22 cellular contexts compared by ENCODE assay signal in the genomic region with DNA sequence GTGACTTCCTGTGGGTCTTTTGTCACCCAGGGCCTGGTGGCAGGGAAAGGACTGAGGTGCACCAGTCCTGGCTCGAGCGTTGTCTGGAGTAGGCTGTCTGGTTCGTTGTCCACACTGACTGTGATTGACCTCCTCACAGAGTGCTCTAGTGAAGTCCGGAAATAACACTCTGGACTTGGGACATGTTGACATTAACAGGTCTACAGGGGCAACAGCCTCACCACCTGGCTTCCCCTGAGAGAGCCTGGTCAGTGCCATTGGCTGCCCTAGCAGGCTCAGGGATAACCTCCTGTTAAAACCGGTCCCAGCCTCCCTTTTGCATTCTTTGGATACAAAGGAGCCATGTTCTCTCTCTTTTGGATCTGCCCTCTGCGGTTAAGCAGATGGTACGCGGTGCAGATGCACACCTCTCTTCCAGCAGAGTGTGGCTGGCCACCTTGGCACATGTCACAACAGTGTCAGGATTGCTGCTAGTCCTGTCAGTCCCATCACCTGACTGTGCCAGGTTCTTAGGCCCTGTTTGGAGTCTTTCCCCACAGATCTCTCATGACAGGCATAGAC. TPM values are rescaled to one million over a fixed set of nuclear protein-coding genes. Genes with fewer than 3 reads are reported as not detected.
DNase-seq lines count a peak whose midpoint lies in the region; ATAC-seq and TF ChIP-seq lines count a peak whose summit lies in the region.
"Had no signal": no experiment of that assay in that cellular context is flagged by ENCODE, and none has a peak within 500 bp of the region (broad histone marks: within the 10 kb centered on the region; RNA-seq: fewer than 3 reads in every experiment).

No MANE protein-coding gene starts in this region.

- H3K9me3 Mint-ChIP-seq in naive B cell, result peaks cover 0 to 1% (median 0%) of the 10 kb centered on the region in 7 donors
- H3K9me3 Mint-ChIP-seq: T-helper 2 cell treated with Interferon-gamma antibody and Interleukin-4, amounts not matched to agents 5 μg/mL and 100 μg/mL, for 36 hours had no signal

- peaks cover 0 to under 1% of the 10 kb centered on the region in 2 donors for H3K36me3 Mint-ChIP-seq in naive B cell

- H3K9me3 ChIP-seq in BLaER1, result no peaks in the 10 kb centered on the region
- H3K9me3 ChIP-seq in DND-41 (ENCODE audit: insufficient read depth, low read length, severe bottlenecking), result no peaks in the 10 kb centered on the region
- H3K9me3 ChIP-seq: ovary, SJCRH30, thoracic aorta had no signal

- H3K36me3 ChIP-seq in BLaER1 (peaks cover 44% of the 10 kb centered on the region), DND-41 (ENCODE audit: insufficient read depth, low read length) (peaks cover 51% of the 10 kb centered on the region)
- H3K36me3 ChIP-seq: ovary had no signal

- TF ChIP-seq CTCF in DND-41 (IDR thresholded peaks at IDR 0.05; ENCODE audit: borderline replicate concordance, extremely low read depth, low read length, poor library complexity, severe bottlenecking) (no peak), dorsolateral prefrontal cortex (IDR thresholded peaks at IDR 0.05 in 54 of 56, conservative IDR thresholded peaks at IDR 0.05 in 2 of 56; ENCODE audit: low read depth in 1 of 56, partially characterized antibody in 56 of 56) (no peak), GM10266 (IDR thresholded peaks at IDR 0.05; ENCODE audit: control insufficient read depth, insufficient read depth, low read depth, missing control alignments) (no peak)

- DNase-seq in DND-41, result no peak
- DNase-seq in dorsolateral prefrontal cortex, result no peak
- no peak for DNase-seq in naive B cell
- no peak for DNase-seq in GM10266 (ENCODE audit: extremely low spot score)
- no peak for DNase-seq in Kasumi-1 (lab: John Stamatoyannopoulos, UW)
- DNase-seq in anterior cingulate cortex (lab: John Stamatoyannopoulos, UW), result no peak
- DNase-seq: activated CD8-positive, alpha-beta memory T cell treated with anti-CD3 and anti-CD28 coated beads, Interleukin-2, amount 50 U/mL, for 4 hours; activated naive CD4-positive, alpha-beta T cell treated with Interleukin-2 at 50 U/mL for 16 hours; GDM1; GOT3; NCI-H2107; NCI-H69; OCI-M1; ovary; SJCRH30; stimulated activated CD4-positive, alpha-beta T cell treated with anti-CD3 and anti-CD28 coated beads, Interleukin-4, amount 100 ng/mL, for 4 hours; stimulated activated CD8-positive, alpha-beta memory T cell treated with anti-CD3 and anti-CD28 coated beads, Interleukin-4, amount 100 ng/mL, for 48 hours had no signal

- no peak overlapping the region for H3K4me3 Mint-ChIP-seq in naive B cell
- H3K4me3 Mint-ChIP-seq: T-helper 2 cell treated with Interferon-gamma antibody and Interleukin-4, amounts not matched to agents 5 μg/mL and 100 μg/mL, for 36 hours had no signal

- ATAC-seq in DND-41 (ENCODE audit: insufficient read depth, low read depth) (no peak), naive B cell (ENCODE audit: low read depth in 2 of 2) (no peak), GM19452 (IDR thresholded peaks at IDR 0.05; ENCODE audit: unreplicated experiment) (no peak)

- H3K27me3 Mint-ChIP-seq in naive B cell, result no peaks in the 10 kb centered on the region

- H3K4me3 ChIP-seq in BLaER1, result no peak overlapping the region
- no peak overlapping the region for H3K4me3 ChIP-seq in DND-41 (ENCODE audit: low read depth in 1 of 2, low read length in 2 of 2)
- no peak overlapping the region for H3K4me3 ChIP-seq in dorsolateral prefrontal cortex
- H3K4me3 ChIP-seq: ovary, SJCRH30, skin epidermis, thoracic aorta had no signal

- H3K27me3 ChIP-seq in BLaER1, result no peaks in the 10 kb centered on the region
- H3K27me3 ChIP-seq in DND-41 (ENCODE audit: insufficient read depth, low read length, poor library complexity), result no peaks in the 10 kb centered on the region
- H3K27me3 ChIP-seq in dorsolateral prefrontal cortex, result no peaks in the 10 kb centered on the region
- H3K27me3 ChIP-seq: ovary, SJCRH30 had no signal

- peaks cover 62% of the 10 kb centered on the region for H3K79me2 ChIP-seq in DND-41 (ENCODE audit: insufficient read depth, low read length)

- peak overlapping the region in 4 of 6 donors; percentile 33 to 95 (median 46) for H3K27ac Mint-ChIP-seq in naive B cell

- no peak overlapping the region for H2AFZ ChIP-seq in DND-41 (ENCODE audit: low read depth, low read length)

- H3K4me2 ChIP-seq in BLaER1 (peak overlapping the region; percentile 91), DND-41 (ENCODE audit: insufficient read depth, low read length) (no peak overlapping the region)

- peaks cover 5% of the 10 kb centered on the region; the same call in 1 of the 2 replicates for H4K20me1 ChIP-seq in BLaER1
- peaks cover 57% of the 10 kb centered on the region for H4K20me1 ChIP-seq in DND-41 (ENCODE audit: insufficient read depth, low read length)

- H3K9ac ChIP-seq in BLaER1, result no peak overlapping the region
- no peak overlapping the region for H3K9ac ChIP-seq in DND-41 (ENCODE audit: low read depth, low read length)

- H3K4me1 ChIP-seq in BLaER1, result peaks cover 100% of the 10 kb centered on the region
- H3K4me1 ChIP-seq in DND-41 (ENCODE audit: insufficient read depth, low read length), result peaks cover 25% of the 10 kb centered on the region

- peak overlapping the region; percentile 42 for H3K27ac ChIP-seq in BLaER1
- 0 out of 2 replicates have a peak overlapping the region, but pooled peaks have one; percentile 16 for H3K27ac ChIP-seq in DND-41 (ENCODE audit: low read length)
- peak overlapping the region in 44 of 59 donors; percentile 11 to 91 (median 66) for H3K27ac ChIP-seq in dorsolateral prefrontal cortex
- H3K27ac ChIP-seq: ovary, SJCRH30, thoracic aorta had no signal

- peaks cover 30 to 55% (median 49%) of the 10 kb centered on the region in 3 donors for H3K4me1 Mint-ChIP-seq in naive B cell

- intact Hi-C loops in dorsolateral prefrontal cortex (cut with DNase I), result loop anchor here in 1 of 2 donors (5.0 kb wide), 1 partner anchor 46 kb away; a partner anchor contains a TSS

RNA-seq across cellular contexts. Expression of a gene that starts 46.2 kb away (rescaled TPM):
- 100 to 1,000 TPM; 103 to 195 (median 145) TPM for total RNA-seq in dorsolateral prefrontal cortex
- 10 to 100 TPM; 41.0 to 73.4 (median 50.4) TPM for polyA plus RNA-seq in naive B cell (ENCODE audit: low read depth in 6 of 6)

RNA-seq across cellular contexts. Expression of a gene that starts 53.2 kb away (rescaled TPM):
- 10 to 100 TPM; 16.5 to 38.8 (median 26.1) TPM for total RNA-seq in dorsolateral prefrontal cortex
- 10 to 100 TPM; 33.4 to 43.0 (median 39.0) TPM for polyA plus RNA-seq in naive B cell (ENCODE audit: low read depth in 6 of 6)

Comparison
In these comparisons a context has a peak if more than half of its experiments do, and no peak if none do; other contexts are left out.
1. H3K27ac ChIP-seq: peak in every context shown above with its lines; median percentile 66 in dorsolateral prefrontal cortex; 42 in BLaER1; 16 in DND-41.